In genomic region chr2:138271467-138271866, GRCh38 we compare ENCODE assay signal across 34 cellular contexts.
"Had no signal": no experiment of that assay in that cellular context is flagged by ENCODE, and none has a peak within 500 bp of the region (broad histone marks: within the 10 kb centered on the region; RNA-seq: fewer than 3 reads in every experiment).

No MANE protein-coding gene starts in this region.

- H3K9ac ChIP-seq: parathyroid adenoma had no signal

- ATAC-seq: activated CD4-positive, CD25-positive, alpha-beta regulatory T cell treated with anti-CD3 and anti-CD28 coated beads, Interleukin-2, amount 50 U/mL, for 24 hours; esophagus mucosa; heart left ventricle; left colon; naive thymus-derived CD4-positive, alpha-beta T cell; psoas muscle; stimulated activated memory B cell treated with anti-CD40 and anti-IgM and Interleukin-4, amounts not matched to agents 10 μg/mL and 1 μg/mL and 100 μg/mL, for 72 hours; stimulated activated naive CD8-positive, alpha-beta T cell treated with anti-CD3 and anti-CD28 coated beads, Interleukin-15, amount 100 ng/mL, for 72 hours; upper lobe of right lung had no signal

- H3K36me3 ChIP-seq: brain microvascular endothelial cell, heart left ventricle, sigmoid colon, upper lobe of right lung had no signal

- H3K9me3 ChIP-seq: heart left ventricle, psoas muscle, sigmoid colon, upper lobe of right lung had no signal

- H2AFZ ChIP-seq: parathyroid adenoma had no signal

- H3K36me3 Mint-ChIP-seq: activated CD4-positive, alpha-beta memory T cell treated with anti-CD3 and anti-CD28 coated beads for 36 hours; naive thymus-derived CD4-positive, alpha-beta T cell; stimulated activated memory B cell treated with anti-CD40 and anti-IgM and Interleukin-4, amounts not matched to agents 10 μg/mL and 1 μg/mL and 100 μg/mL, for 72 hours had no signal

- H3K4me3 ChIP-seq: heart left ventricle, psoas muscle, sigmoid colon, upper lobe of right lung had no signal

- H3K9me3 Mint-ChIP-seq: activated T-helper 1 cell treated with anti-CD3 and anti-CD28 coated beads, Interleukin-12 subunit alpha, Interleukin-12 subunit beta, Interleukin-2, Interleukin-4 antibody, amounts not matched to agents 30 ng/mL and 10 ng/mL and 1 ng/mL, durations not matched to agents 14 hours and 24 hours and 36 hours; neural crest cell; stimulated activated memory B cell treated with anti-CD40 and anti-IgM and Interleukin-4, amounts not matched to agents 10 μg/mL and 1 μg/mL and 100 μg/mL, for 72 hours; stimulated activated naive CD8-positive, alpha-beta T cell treated with anti-CD3 and anti-CD28 coated beads, Interleukin-15, amount 100 ng/mL, for 72 hours; T-helper 2 cell treated with Interferon-gamma antibody and Interleukin-4, amounts not matched to agents 5 μg/mL and 100 μg/mL, for 36 hours had no signal

- H3K79me2 ChIP-seq: parathyroid adenoma had no signal

- H3K27ac Mint-ChIP-seq: activated CD4-positive, alpha-beta memory T cell treated with anti-CD3 and anti-CD28 coated beads for 36 hours; activated T-helper 1 cell treated with anti-CD3 and anti-CD28 coated beads, Interleukin-12 subunit alpha, Interleukin-12 subunit beta, Interleukin-2, Interleukin-4 antibody, amounts not matched to agents 30 ng/mL and 10 ng/mL and 1 ng/mL, durations not matched to agents 14 hours and 24 hours and 36 hours; naive thymus-derived CD4-positive, alpha-beta T cell; stimulated activated memory B cell treated with anti-CD40 and anti-IgM and Interleukin-4, amounts not matched to agents 10 μg/mL and 1 μg/mL and 100 μg/mL, for 72 hours; stimulated activated naive CD8-positive, alpha-beta T cell treated with anti-CD3 and anti-CD28 coated beads, Interleukin-15, amount 100 ng/mL, for 72 hours; T-helper 2 cell treated with Interferon-gamma antibody and Interleukin-4, amounts not matched to agents 5 μg/mL and 100 μg/mL, for 36 hours had no signal

- H3K4me1 Mint-ChIP-seq: naive thymus-derived CD4-positive, alpha-beta T cell; stimulated activated memory B cell treated with anti-CD40 and anti-IgM and Interleukin-4, amounts not matched to agents 10 μg/mL and 1 μg/mL and 100 μg/mL, for 72 hours had no signal

- DNase-seq: activated CD4-positive, alpha-beta memory T cell treated with anti-CD3 and anti-CD28 coated beads for 36 hours; activated CD4-positive, alpha-beta T cell treated with anti-CD3 and anti-CD28 coated beads for 48 hours; activated CD8-positive, alpha-beta memory T cell treated with anti-CD3 and anti-CD28 coated beads, Interleukin-2, amount 50 U/mL, for 4 hours; activated gamma-delta T cell; activated naive CD4-positive, alpha-beta T cell treated with anti-CD3 and anti-CD28 coated beads, Interleukin-2, amount 50 U/mL, for 16 hours; activated T-cell treated with anti-CD3 and anti-CD28 coated beads, Interleukin-2, amount 50 U/mL, for 1 hour; amniotic stem cell; brain microvascular endothelial cell; cortex of kidney; foreskin fibroblast; heart left ventricle; kidney; left colon; mammary epithelial cell; midbrain; naive thymus-derived CD4-positive, alpha-beta T cell; occipital lobe; psoas muscle; sigmoid colon; small intestine; stimulated activated CD4-positive, alpha-beta T cell treated with anti-CD3 and anti-CD28 coated beads, Interleukin-1b, Interleukin-23, amount 100 ng/mL, for 48 hours; stimulated activated CD4-positive, alpha-beta T cell treated with anti-CD3 and anti-CD28 coated beads, Interleukin-4, amount 100 ng/mL, for 4 hours; stimulated activated CD8-positive, alpha-beta memory T cell treated with anti-CD3 and anti-CD28 coated beads, Interleukin-4, amount 100 ng/mL, for 48 hours; stimulated activated naive CD8-positive, alpha-beta T cell treated with anti-CD3 and anti-CD28 coated beads, Interleukin-15, amount 100 ng/mL, for 72 hours; substantia nigra; T-helper 1 cell; upper lobe of right lung had no signal

- H3K27ac ChIP-seq: brain microvascular endothelial cell, heart left ventricle, parathyroid adenoma, psoas muscle, sigmoid colon, upper lobe of right lung had no signal

- H3K4me3 Mint-ChIP-seq: activated CD4-positive, alpha-beta memory T cell treated with anti-CD3 and anti-CD28 coated beads for 36 hours; activated T-helper 1 cell treated with anti-CD3 and anti-CD28 coated beads, Interleukin-12 subunit alpha, Interleukin-12 subunit beta, Interleukin-2, Interleukin-4 antibody, amounts not matched to agents 30 ng/mL and 10 ng/mL and 1 ng/mL, durations not matched to agents 14 hours and 24 hours and 36 hours; naive thymus-derived CD4-positive, alpha-beta T cell; neural crest cell; stimulated activated memory B cell treated with anti-CD40 and anti-IgM and Interleukin-4, amounts not matched to agents 10 μg/mL and 1 μg/mL and 100 μg/mL, for 72 hours; stimulated activated naive CD8-positive, alpha-beta T cell treated with anti-CD3 and anti-CD28 coated beads, Interleukin-15, amount 100 ng/mL, for 72 hours; T-helper 2 cell treated with Interferon-gamma antibody and Interleukin-4, amounts not matched to agents 5 μg/mL and 100 μg/mL, for 36 hours had no signal

- H3K4me1 ChIP-seq: parathyroid adenoma, psoas muscle, sigmoid colon had no signal

- H3K27me3 ChIP-seq: brain microvascular endothelial cell, heart left ventricle, sigmoid colon, upper lobe of right lung had no signal

- H3K27me3 Mint-ChIP-seq: activated CD4-positive, alpha-beta memory T cell treated with anti-CD3 and anti-CD28 coated beads for 36 hours; naive thymus-derived CD4-positive, alpha-beta T cell; stimulated activated memory B cell treated with anti-CD40 and anti-IgM and Interleukin-4, amounts not matched to agents 10 μg/mL and 1 μg/mL and 100 μg/mL, for 72 hours; stimulated activated naive CD8-positive, alpha-beta T cell treated with anti-CD3 and anti-CD28 coated beads, Interleukin-15, amount 100 ng/mL, for 72 hours had no signal
